In the genomic region with DNA sequence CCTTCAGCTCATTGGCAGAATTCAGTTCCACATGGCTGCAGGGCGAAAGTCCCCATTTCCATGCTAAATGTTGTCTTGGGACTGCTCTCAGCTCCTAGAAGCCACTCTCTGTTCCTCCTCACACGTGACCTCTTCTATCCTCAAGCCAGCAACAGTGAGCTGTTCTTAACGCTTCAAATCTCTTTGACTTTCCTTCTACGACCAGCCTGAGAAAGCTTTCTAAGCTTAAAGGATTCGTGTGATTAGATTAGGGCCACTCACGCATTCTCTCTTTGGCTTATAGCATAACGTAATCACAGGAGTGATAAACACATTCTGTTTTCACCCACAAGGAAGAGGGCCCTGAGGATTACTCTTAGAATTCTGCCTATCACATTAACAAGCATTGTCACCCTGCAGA, we compare ENCODE assay signal across 1 cellular context.
TF ChIP-seq lines count a peak whose summit lies in the region.

No MANE protein-coding gene starts in this region.

TF ChIP-seq in H1, 55 proteins besides CTCF, POLR2A, EP300 and RAD21:
- TF ChIP-seq SP4 (IDR thresholded peaks at IDR 0.05; ENCODE audit: low read length) (no peak), KDM5A (IDR thresholded peaks at IDR 0.05; ENCODE audit: low read length) (no peak), TAF7 (optimal IDR thresholded peaks at IDR 0.05; ENCODE audit: borderline replicate concordance, low read depth, low read length) (no peak), CTBP2 (IDR thresholded peaks at IDR 0.05; ENCODE audit: borderline replicate concordance, insufficient read depth, insufficient read length, low read length) (no peak), BACH1 (IDR thresholded peaks at IDR 0.05; ENCODE audit: low read length) (no peak), POU5F1 (IDR thresholded peaks at IDR 0.05; ENCODE audit: low read depth, low read length) (no peak), SRF (IDR thresholded peaks at IDR 0.05; ENCODE audit: low read depth, low read length) (no peak), EZH2 (IDR thresholded peaks at IDR 0.05; ENCODE audit: low read depth, low read length, severe bottlenecking) (no peak), EGR1 (IDR thresholded peaks at IDR 0.05; ENCODE audit: borderline replicate concordance, low read depth, low read length) (no peak), SIN3A (conservative IDR thresholded peaks at IDR 0.05 in 1 of 2, IDR thresholded peaks at IDR 0.05 in 1 of 2; ENCODE audit: low read depth in 1 of 2, low read length in 2 of 2) (no peak), SUZ12 (IDR thresholded peaks at IDR 0.05; ENCODE audit: low read length) (no peak), ZNF274 (IDR thresholded peaks at IDR 0.05; ENCODE audit: borderline replicate concordance, extremely low read depth, low read length) (no peak)
- TF ChIP-seq, protein P1, sequence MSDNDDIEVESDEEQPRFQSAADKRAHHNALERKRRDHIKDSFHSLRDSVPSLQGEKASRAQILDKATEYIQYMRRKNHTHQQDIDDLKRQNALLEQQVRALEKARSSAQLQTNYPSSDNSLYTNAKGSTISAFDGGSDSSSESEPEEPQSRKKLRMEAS (IDR thresholded peaks at IDR 0.05) = no peak
- TF ChIP-seq, protein P2, sequence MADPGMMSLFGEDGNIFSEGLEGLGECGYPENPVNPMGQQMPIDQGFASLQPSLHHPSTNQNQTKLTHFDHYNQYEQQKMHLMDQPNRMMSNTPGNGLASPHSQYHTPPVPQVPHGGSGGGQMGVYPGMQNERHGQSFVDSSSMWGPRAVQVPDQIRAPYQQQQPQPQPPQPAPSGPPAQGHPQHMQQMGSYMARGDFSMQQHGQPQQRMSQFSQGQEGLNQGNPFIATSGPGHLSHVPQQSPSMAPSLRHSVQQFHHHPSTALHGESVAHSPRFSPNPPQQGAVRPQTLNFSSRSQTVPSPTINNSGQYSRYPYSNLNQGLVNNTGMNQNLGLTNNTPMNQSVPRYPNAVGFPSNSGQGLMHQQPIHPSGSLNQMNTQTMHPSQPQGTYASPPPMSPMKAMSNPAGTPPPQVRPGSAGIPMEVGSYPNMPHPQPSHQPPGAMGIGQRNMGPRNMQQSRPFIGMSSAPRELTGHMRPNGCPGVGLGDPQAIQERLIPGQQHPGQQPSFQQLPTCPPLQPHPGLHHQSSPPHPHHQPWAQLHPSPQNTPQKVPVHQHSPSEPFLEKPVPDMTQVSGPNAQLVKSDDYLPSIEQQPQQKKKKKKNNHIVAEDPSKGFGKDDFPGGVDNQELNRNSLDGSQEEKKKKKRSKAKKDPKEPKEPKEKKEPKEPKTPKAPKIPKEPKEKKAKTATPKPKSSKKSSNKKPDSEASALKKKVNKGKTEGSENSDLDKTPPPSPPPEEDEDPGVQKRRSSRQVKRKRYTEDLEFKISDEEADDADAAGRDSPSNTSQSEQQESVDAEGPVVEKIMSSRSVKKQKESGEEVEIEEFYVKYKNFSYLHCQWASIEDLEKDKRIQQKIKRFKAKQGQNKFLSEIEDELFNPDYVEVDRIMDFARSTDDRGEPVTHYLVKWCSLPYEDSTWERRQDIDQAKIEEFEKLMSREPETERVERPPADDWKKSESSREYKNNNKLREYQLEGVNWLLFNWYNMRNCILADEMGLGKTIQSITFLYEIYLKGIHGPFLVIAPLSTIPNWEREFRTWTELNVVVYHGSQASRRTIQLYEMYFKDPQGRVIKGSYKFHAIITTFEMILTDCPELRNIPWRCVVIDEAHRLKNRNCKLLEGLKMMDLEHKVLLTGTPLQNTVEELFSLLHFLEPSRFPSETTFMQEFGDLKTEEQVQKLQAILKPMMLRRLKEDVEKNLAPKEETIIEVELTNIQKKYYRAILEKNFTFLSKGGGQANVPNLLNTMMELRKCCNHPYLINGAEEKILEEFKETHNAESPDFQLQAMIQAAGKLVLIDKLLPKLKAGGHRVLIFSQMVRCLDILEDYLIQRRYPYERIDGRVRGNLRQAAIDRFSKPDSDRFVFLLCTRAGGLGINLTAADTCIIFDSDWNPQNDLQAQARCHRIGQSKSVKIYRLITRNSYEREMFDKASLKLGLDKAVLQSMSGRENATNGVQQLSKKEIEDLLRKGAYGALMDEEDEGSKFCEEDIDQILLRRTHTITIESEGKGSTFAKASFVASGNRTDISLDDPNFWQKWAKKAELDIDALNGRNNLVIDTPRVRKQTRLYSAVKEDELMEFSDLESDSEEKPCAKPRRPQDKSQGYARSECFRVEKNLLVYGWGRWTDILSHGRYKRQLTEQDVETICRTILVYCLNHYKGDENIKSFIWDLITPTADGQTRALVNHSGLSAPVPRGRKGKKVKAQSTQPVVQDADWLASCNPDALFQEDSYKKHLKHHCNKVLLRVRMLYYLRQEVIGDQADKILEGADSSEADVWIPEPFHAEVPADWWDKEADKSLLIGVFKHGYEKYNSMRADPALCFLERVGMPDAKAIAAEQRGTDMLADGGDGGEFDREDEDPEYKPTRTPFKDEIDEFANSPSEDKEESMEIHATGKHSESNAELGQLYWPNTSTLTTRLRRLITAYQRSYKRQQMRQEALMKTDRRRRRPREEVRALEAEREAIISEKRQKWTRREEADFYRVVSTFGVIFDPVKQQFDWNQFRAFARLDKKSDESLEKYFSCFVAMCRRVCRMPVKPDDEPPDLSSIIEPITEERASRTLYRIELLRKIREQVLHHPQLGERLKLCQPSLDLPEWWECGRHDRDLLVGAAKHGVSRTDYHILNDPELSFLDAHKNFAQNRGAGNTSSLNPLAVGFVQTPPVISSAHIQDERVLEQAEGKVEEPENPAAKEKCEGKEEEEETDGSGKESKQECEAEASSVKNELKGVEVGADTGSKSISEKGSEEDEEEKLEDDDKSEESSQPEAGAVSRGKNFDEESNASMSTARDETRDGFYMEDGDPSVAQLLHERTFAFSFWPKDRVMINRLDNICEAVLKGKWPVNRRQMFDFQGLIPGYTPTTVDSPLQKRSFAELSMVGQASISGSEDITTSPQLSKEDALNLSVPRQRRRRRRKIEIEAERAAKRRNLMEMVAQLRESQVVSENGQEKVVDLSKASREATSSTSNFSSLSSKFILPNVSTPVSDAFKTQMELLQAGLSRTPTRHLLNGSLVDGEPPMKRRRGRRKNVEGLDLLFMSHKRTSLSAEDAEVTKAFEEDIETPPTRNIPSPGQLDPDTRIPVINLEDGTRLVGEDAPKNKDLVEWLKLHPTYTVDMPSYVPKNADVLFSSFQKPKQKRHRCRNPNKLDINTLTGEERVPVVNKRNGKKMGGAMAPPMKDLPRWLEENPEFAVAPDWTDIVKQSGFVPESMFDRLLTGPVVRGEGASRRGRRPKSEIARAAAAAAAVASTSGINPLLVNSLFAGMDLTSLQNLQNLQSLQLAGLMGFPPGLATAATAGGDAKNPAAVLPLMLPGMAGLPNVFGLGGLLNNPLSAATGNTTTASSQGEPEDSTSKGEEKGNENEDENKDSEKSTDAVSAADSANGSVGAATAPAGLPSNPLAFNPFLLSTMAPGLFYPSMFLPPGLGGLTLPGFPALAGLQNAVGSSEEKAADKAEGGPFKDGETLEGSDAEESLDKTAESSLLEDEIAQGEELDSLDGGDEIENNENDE (IDR thresholded peaks at IDR 0.05; ENCODE audit: insufficient replicate concordance, low read length) = no peak
- TF ChIP-seq, protein P3, sequence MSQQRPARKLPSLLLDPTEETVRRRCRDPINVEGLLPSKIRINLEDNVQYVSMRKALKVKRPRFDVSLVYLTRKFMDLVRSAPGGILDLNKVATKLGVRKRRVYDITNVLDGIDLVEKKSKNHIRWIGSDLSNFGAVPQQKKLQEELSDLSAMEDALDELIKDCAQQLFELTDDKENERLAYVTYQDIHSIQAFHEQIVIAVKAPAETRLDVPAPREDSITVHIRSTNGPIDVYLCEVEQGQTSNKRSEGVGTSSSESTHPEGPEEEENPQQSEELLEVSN (IDR thresholded peaks at IDR 0.05) = no peak
- TF ChIP-seq, protein P4, sequence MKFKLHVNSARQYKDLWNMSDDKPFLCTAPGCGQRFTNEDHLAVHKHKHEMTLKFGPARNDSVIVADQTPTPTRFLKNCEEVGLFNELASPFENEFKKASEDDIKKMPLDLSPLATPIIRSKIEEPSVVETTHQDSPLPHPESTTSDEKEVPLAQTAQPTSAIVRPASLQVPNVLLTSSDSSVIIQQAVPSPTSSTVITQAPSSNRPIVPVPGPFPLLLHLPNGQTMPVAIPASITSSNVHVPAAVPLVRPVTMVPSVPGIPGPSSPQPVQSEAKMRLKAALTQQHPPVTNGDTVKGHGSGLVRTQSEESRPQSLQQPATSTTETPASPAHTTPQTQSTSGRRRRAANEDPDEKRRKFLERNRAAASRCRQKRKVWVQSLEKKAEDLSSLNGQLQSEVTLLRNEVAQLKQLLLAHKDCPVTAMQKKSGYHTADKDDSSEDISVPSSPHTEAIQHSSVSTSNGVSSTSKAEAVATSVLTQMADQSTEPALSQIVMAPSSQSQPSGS (IDR thresholded peaks at IDR 0.05; ENCODE audit: low read length) = no peak
- TF ChIP-seq, protein P5, sequence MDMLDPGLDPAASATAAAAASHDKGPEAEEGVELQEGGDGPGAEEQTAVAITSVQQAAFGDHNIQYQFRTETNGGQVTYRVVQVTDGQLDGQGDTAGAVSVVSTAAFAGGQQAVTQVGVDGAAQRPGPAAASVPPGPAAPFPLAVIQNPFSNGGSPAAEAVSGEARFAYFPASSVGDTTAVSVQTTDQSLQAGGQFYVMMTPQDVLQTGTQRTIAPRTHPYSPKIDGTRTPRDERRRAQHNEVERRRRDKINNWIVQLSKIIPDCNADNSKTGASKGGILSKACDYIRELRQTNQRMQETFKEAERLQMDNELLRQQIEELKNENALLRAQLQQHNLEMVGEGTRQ (IDR thresholded peaks at IDR 0.05; ENCODE audit: low read length) = no peak
